ENCODE assay signal across 7 cellular contexts in genomic region chr2:130157354-130157753, GRCh38. TPM values are rescaled to one million over a fixed set of nuclear protein-coding genes. Genes with fewer than 3 reads are reported as not detected.
DNase-seq lines count a peak whose midpoint lies in the region; ATAC-seq, FAIRE-seq and TF ChIP-seq lines count a peak whose summit lies in the region.
"Not testable (repeated sequence)": the region's sequence is repeated elsewhere in the genome, so short reads cannot be mapped to it uniquely, and the experiment has no call there.

No MANE protein-coding gene starts in this region.

- ATAC-seq in GM19452 (IDR thresholded peaks at IDR 0.05; ENCODE audit: unreplicated experiment), result peak; percentile 37
- peak; percentile 41 for ATAC-seq in HG02571 (IDR thresholded peaks at IDR 0.05; ENCODE audit: unreplicated experiment)
- ATAC-seq in HG03095 (IDR thresholded peaks at IDR 0.05; ENCODE audit: unreplicated experiment), result peak; percentile 8

- TF ChIP-seq EP300 in SK-N-SH (IDR thresholded peaks at IDR 0.05; ENCODE audit: borderline replicate concordance in 1 of 2, low read depth in 1 of 2, low read length in 1 of 2), result peak in 1 of 2 experiments; percentile 32; a peak in 1 of 4 replicates

- H2AFZ ChIP-seq in SK-N-SH (ENCODE audit: low read depth), result not testable (repeated sequence)

- WGBS in SK-N-SH (ENCODE audit: low lambda C conversion rate), result 0% methylated on average over 1 of the region's 12 CpGs

- not testable (repeated sequence) for H3K4me2 ChIP-seq in SK-N-SH

- not testable (repeated sequence) for H3K9me2 ChIP-seq in SK-N-SH

- H3K9me3 ChIP-seq in SK-N-SH, result not testable (repeated sequence)

- H3K4me1 ChIP-seq in SK-N-SH (ENCODE audit: control insufficient read depth in 1 of 2, insufficient read depth in 2 of 2, low read depth in 1 of 2, low read length in 1 of 2), result peaks cover 0 to 21% of the 10 kb centered on the region in 2 experiments; a peak in 1 of 4 replicates

- TF ChIP-seq RAD21 in SK-N-SH (IDR thresholded peaks at IDR 0.05; ENCODE audit: low read length), result not testable (repeated sequence)

- CTCF ChIA-PET in SK-N-SH (lab: Yijun Ruan, JAX), result not testable (repeated sequence)

- peak overlapping the region in 1 of 2 experiments; percentile 47; a peak in 1 of 4 replicates for H3K27ac ChIP-seq in SK-N-SH (ENCODE audit: low read depth in 2 of 2, low read length in 1 of 2)

- FAIRE-seq in GM18507 (lab: Jason Lieb, UNC), result not testable (repeated sequence)

- TF ChIP-seq CTCF in SK-N-SH (IDR thresholded peaks at IDR 0.05), result not testable (repeated sequence)

- not testable (repeated sequence) for H3K27me3 ChIP-seq in SK-N-SH (ENCODE audit: insufficient read depth)

- not testable (repeated sequence) for H3F3A ChIP-seq in SK-N-SH (replicated peaks; ENCODE audit: insufficient read depth)

- H3K4me3 ChIP-seq in SK-N-SH (ENCODE audit: low read depth in 2 of 2, low read length in 1 of 2), result not testable (repeated sequence)

- H3K79me2 ChIP-seq in SK-N-SH (ENCODE audit: insufficient read depth), result not testable (repeated sequence)

- H3K36me3 ChIP-seq in SK-N-SH (replicated peaks in 1 of 2; ENCODE audit: control insufficient read depth in 1 of 2, insufficient read depth in 2 of 2, low read length in 1 of 2), result peaks cover 0 to 29% of the 10 kb centered on the region in 2 experiments

- DNase-seq in GM18507 (ENCODE audit: extremely low spot score, insufficient read length, low read depth) (peak; percentile 7), HUDEP-2 (lab: John Stamatoyannopoulos, UW; ENCODE audit: unreplicated experiment in 76 of 76) (peak in 43 of 76 experiments; percentile 0 to 66 (median 18)), SK-N-SH (peak; percentile 74), germinal center (ENCODE audit: low spot score) (peak; percentile 32)

- H4K20me1 ChIP-seq in SK-N-SH (ENCODE audit: insufficient read depth), result not testable (repeated sequence)

- H3K9ac ChIP-seq in SK-N-SH, result not testable (repeated sequence)

- POLR2A ChIA-PET in SK-N-SH (lab: Yijun Ruan, JAX), result interaction anchor here (1.0 kb wide), 1 partner anchor 24 kb away, joined by 3 read pairs; the partner anchor contains the start of gene SMPD4

TF ChIP-seq in SK-N-SH, 30 proteins besides CTCF, POLR2A, EP300 and RAD21:
- peak; percentile 70 for TF ChIP-seq FOXJ3 (CRISPR knock-in tag; IDR thresholded peaks at IDR 0.05)

RNA-seq across cellular contexts. Expression of gene CCDC74B, which starts 12.4 kb away (rescaled TPM):
- 14.5 and 16.2 TPM in 2 replicates for polyA plus RNA-seq in SK-N-SH (2012; rRNA removed)
- polyA plus RNA-seq in SK-N-SH (2012; cell fraction: cytosol; rRNA removed), result 5.7 and 9.4 TPM in 2 replicates
- 53.8 and 82.8 TPM in 2 replicates for polyA plus RNA-seq in SK-N-SH (2012; cell fraction: nucleus; rRNA removed)

RNA-seq across cellular contexts. Expression of gene SMPD4, which starts 24.0 kb away (rescaled TPM):
- polyA plus RNA-seq in SK-N-SH (2012; rRNA removed), result 33.1 and 43.0 TPM in 2 replicates
- polyA plus RNA-seq in SK-N-SH (2012; cell fraction: cytosol; rRNA removed), result 13.8 and 21.6 TPM in 2 replicates
- polyA plus RNA-seq in SK-N-SH (2012; cell fraction: nucleus; rRNA removed), result 128 and 157 TPM in 2 replicates

RNA-seq across cellular contexts. Expression of gene MZT2B, which starts 24.7 kb away (rescaled TPM):
- polyA plus RNA-seq in SK-N-SH (2012; rRNA removed), result 168 and 222 TPM in 2 replicates
- polyA plus RNA-seq in SK-N-SH (2012; cell fraction: cytosol; rRNA removed), result 121 and 155 TPM in 2 replicates
- polyA plus RNA-seq in SK-N-SH (2012; cell fraction: nucleus; rRNA removed), result 55.3 and 95.6 TPM in 2 replicates

RNA-seq across cellular contexts. Expression of gene POTEF, which starts 28.3 kb away (rescaled TPM):
- polyA plus RNA-seq in SK-N-SH (2012; rRNA removed), result not detected in 2 replicates
- not detected in 2 replicates for polyA plus RNA-seq in SK-N-SH (2012; cell fraction: cytosol; rRNA removed)
- polyA plus RNA-seq in SK-N-SH (2012; cell fraction: nucleus; rRNA removed), result not detected in 2 replicates

RNA-seq across cellular contexts. Expression of gene TUBA3E, which starts 40.9 kb away (rescaled TPM):
- not detected in 2 replicates for polyA plus RNA-seq in SK-N-SH (2012; rRNA removed)
- not detected in 2 replicates for polyA plus RNA-seq in SK-N-SH (2012; cell fraction: cytosol; rRNA removed)
- not detected in 2 replicates for polyA plus RNA-seq in SK-N-SH (2012; cell fraction: nucleus; rRNA removed)

Comparison
In these comparisons a context has a peak if more than half of its experiments do, and no peak if none do; other contexts are left out.
1. DNase-seq: peak in every context shown above with its lines; median percentile 74 in SK-N-SH; 32 in germinal center; 18 in HUDEP-2; 7 in GM18507.